17 cellular contexts compared by ENCODE assay signal in genomic region chr11:57214087-57214395, GRCh38. TPM values are rescaled to one million over a fixed set of nuclear protein-coding genes. Genes with fewer than 3 reads are reported as not detected.
DNase-seq lines count a peak whose midpoint lies in the region; ATAC-seq, FAIRE-seq and TF ChIP-seq lines count a peak whose summit lies in the region.
"Had no signal": no experiment of that assay in that cellular context is flagged by ENCODE, and none has a peak within 500 bp of the region (broad histone marks: within the 10 kb centered on the region; RNA-seq: fewer than 3 reads in every experiment).

No MANE protein-coding gene starts in this region.

- no peak for TF ChIP-seq RAD21 in H1 (IDR thresholded peaks at IDR 0.05 in 1 of 2, conservative IDR thresholded peaks at IDR 0.05 in 1 of 2; ENCODE audit: low read depth in 2 of 2, low read length in 2 of 2)

- intact Hi-C loops in Right ventricle myocardium superior (cut with DNase I) (no loop called here), cardiac septum (cut with DNase I) (no loop called here)

- no peaks in the 10 kb centered on the region for H3K9me3 ChIP-seq in H1 (ENCODE audit: insufficient read depth in 2 of 2, low read depth in 1 of 2, low read length in 1 of 2)
- H3K9me3 ChIP-seq in lung (ENCODE audit: control insufficient read depth in 2 of 2, insufficient read depth in 1 of 2, low read length in 1 of 2), result peaks cover 0 to 2% of the 10 kb centered on the region in 2 donors

- H3K4me3 ChIP-seq in H1 (ENCODE audit: extremely low read depth in 1 of 4, insufficient read depth in 2 of 4, low read depth in 3 of 4, low read length in 4 of 4) (no peak overlapping the region), lung (no peak overlapping the region)

- H3K36me3 Mint-ChIP-seq in type B pancreatic cell, result no peaks in the 10 kb centered on the region
- H3K36me3 Mint-ChIP-seq: activated naive CD4-positive, alpha-beta T cell treated with anti-CD3 and anti-CD28 coated beads, Interleukin-2, amount 50 U/mL, for 72 hours; memory B cell had no signal

- H3K18ac ChIP-seq in H1 (ENCODE audit: extremely low read depth, low read length), result peak overlapping the region; percentile 2

- CTCF ChIA-PET in H1 (lab: Charles Lee; ENCODE audit: partially characterized antibody), result interaction anchor here (3.1 to 6.4 kb wide), 2 partner anchors 11 to 35 kb away, joined by 16 to 37 read pairs; no protein-coding TSS in a partner anchor

- no peaks in the 10 kb centered on the region for H4K20me1 ChIP-seq in H1 (replicated peaks in 1 of 2; ENCODE audit: control insufficient read depth in 1 of 2, insufficient read depth in 2 of 2, low read length in 2 of 2)

- H2BK120ac ChIP-seq in H1 (replicated peaks; ENCODE audit: low read depth, low read length), result no peak overlapping the region

- peak overlapping the region; percentile 60 to 90; a peak in 3 of 4 replicates for H3K4me2 ChIP-seq in H1 (ENCODE audit: insufficient read depth in 1 of 2, low read depth in 2 of 2, low read length in 2 of 2)

- H2BK12ac ChIP-seq in H1 (ENCODE audit: low read depth, low read length), result peak overlapping the region; percentile 98

- H3K4me1 ChIP-seq in H1 (replicated peaks in 1 of 4; ENCODE audit: control insufficient read depth in 3 of 4, insufficient read depth in 4 of 4, low read length in 3 of 4) (peaks cover 4 to 14% (median 11%) of the 10 kb centered on the region in 4 experiments; a peak in 6 of 7 replicates), lung (ENCODE audit: control insufficient read depth in 2 of 2, insufficient read depth in 2 of 2, low read length in 2 of 2) (peaks cover 0 to 16% of the 10 kb centered on the region in 2 donors)

- H2AFZ ChIP-seq in H1 (ENCODE audit: low read length), result no peak overlapping the region

- no peak overlapping the region for H3K56ac ChIP-seq in H1 (replicated peaks; ENCODE audit: insufficient read length, low read depth, low read length)

- H3K9me3 Mint-ChIP-seq in type B pancreatic cell, result peaks cover 5% of the 10 kb centered on the region
- H3K9me3 Mint-ChIP-seq: activated B cell treated with CpG ODN at 0.5 μM for 24 hours; activated naive CD4-positive, alpha-beta T cell treated with anti-CD3 and anti-CD28 coated beads, Interleukin-2, amount 50 U/mL, for 72 hours; central memory CD8-positive, alpha-beta T cell; memory B cell had no signal

- peaks cover 8% of the 10 kb centered on the region; the same call in 1 of the 2 replicates for H3K23me2 ChIP-seq in H1 (ENCODE audit: low read depth, low read length)

- no peak overlapping the region for H3K4me3 Mint-ChIP-seq in type B pancreatic cell
- H3K4me3 Mint-ChIP-seq: activated B cell treated with CpG ODN at 0.5 μM for 24 hours; central memory CD8-positive, alpha-beta T cell; memory B cell had no signal

- H2BK15ac ChIP-seq in H1 (ENCODE audit: low read length), result peak overlapping the region; percentile 99; the same call in 1 of the 2 replicates

- peak overlapping the region; percentile 97 for H2AK5ac ChIP-seq in H1 (ENCODE audit: low read depth, low read length)

- ATAC-seq in Right ventricle myocardium superior (ENCODE audit: poor library complexity), result peak; percentile 24
- ATAC-seq in lung (ENCODE audit: insufficient read depth, low FRiP score), result no peak
- no peak for ATAC-seq in GM21367 (IDR thresholded peaks at IDR 0.05; ENCODE audit: unreplicated experiment)
- ATAC-seq: activated naive CD4-positive, alpha-beta T cell treated with anti-CD3 and anti-CD28 coated beads, Interleukin-2, amount 50 U/mL, for 72 hours; HCT116 had no signal

- POLR2A ChIA-PET in H1 (lab: Charles Lee; ENCODE audit: partially characterized antibody), result interaction anchor here (1.5 kb wide), 1 partner anchor 33 kb away, joined by 5 read pairs; the partner anchor contains the start of gene LRRC55

- H4K8ac ChIP-seq in H1 (ENCODE audit: extremely low read depth, insufficient read depth, low read length), result no peak overlapping the region

- H2BK5ac ChIP-seq in H1 (ENCODE audit: low read depth, low read length), result peak overlapping the region; percentile 88; the same call in 1 of the 2 replicates

- H2BK20ac ChIP-seq in H1 (ENCODE audit: low read length), result peak overlapping the region; percentile 97

- H3K27ac Mint-ChIP-seq in type B pancreatic cell, result no peak overlapping the region
- H3K27ac Mint-ChIP-seq: activated B cell treated with CpG ODN at 0.5 μM for 24 hours; activated naive CD4-positive, alpha-beta T cell treated with anti-CD3 and anti-CD28 coated beads, Interleukin-2, amount 50 U/mL, for 72 hours; memory B cell had no signal

- DNase-seq in Right ventricle myocardium superior (no peak), cardiac septum (ENCODE audit: low spot score) (no peak), H1 (ENCODE audit: low read depth in 1 of 2, low spot score in 2 of 2) (no peak), lung (ENCODE audit: low spot score) (no peak), type B pancreatic cell (ENCODE audit: extremely low spot score, unreplicated experiment) (no peak), SIG-M5 (lab: John Stamatoyannopoulos, UW) (no peak), Kasumi-1 (lab: John Stamatoyannopoulos, UW) (no peak)
- DNase-seq: activated B cell treated with CpG ODN at 0.5 μM for 24 hours, occipital lobe had no signal

- 92% methylated on average over 1 of the region's 1 CpG; no CpG with 5 or more reads in 1 of the 2 experiments for WGBS in H1 (ENCODE audit: extremely low coverage in 1 of 2, insufficient coverage in 1 of 2, insufficient read length in 1 of 2, insufficient replicate concordance in 2 of 2, low coverage in 1 of 2, low lambda C conversion rate in 2 of 2, missing lambda C conversion rate in 1 of 2), 2 experiments
- 58 to 67% methylated on average over 1 of the region's 1 CpG for WGBS in lung, 2 donors

- H3K79me2 ChIP-seq in H1 (ENCODE audit: control insufficient read depth in 1 of 2, insufficient read depth in 2 of 2, low read length in 2 of 2), result no peaks in the 10 kb centered on the region

- H3K14ac ChIP-seq in H1 (ENCODE audit: insufficient read length), result no peak overlapping the region

- no peak overlapping the region for H3K23ac ChIP-seq in H1 (ENCODE audit: insufficient read length)

- H3K36me3 ChIP-seq in H1 (ENCODE audit: control insufficient read depth in 2 of 4, insufficient read depth in 4 of 4, low read length in 3 of 4) (no peaks in the 10 kb centered on the region), lung (ENCODE audit: control insufficient read depth in 2 of 2, insufficient read depth in 2 of 2, low read length in 2 of 2) (no peaks in the 10 kb centered on the region)

- H3K27me3 ChIP-seq in H1 (replicated peaks in 1 of 4; ENCODE audit: control insufficient read depth in 3 of 4, extremely low read depth in 1 of 4, insufficient read depth in 3 of 4, low read length in 3 of 4) (no peaks in the 10 kb centered on the region), lung (ENCODE audit: control insufficient read depth, insufficient read depth) (no peaks in the 10 kb centered on the region)

- peaks cover 11% of the 10 kb centered on the region for H3K4me1 Mint-ChIP-seq in type B pancreatic cell (ENCODE audit: unreplicated experiment)
- H3K4me1 Mint-ChIP-seq: activated B cell treated with CpG ODN at 0.5 μM for 24 hours; central memory CD8-positive, alpha-beta T cell; memory B cell had no signal

- no peak overlapping the region for H4K5ac ChIP-seq in H1 (ENCODE audit: insufficient read length, low read depth, low read length)

- no peak overlapping the region for H3K9ac ChIP-seq in H1 (replicated peaks in 1 of 4; ENCODE audit: extremely low read depth in 1 of 4, low read depth in 3 of 4, low read length in 3 of 4)

- TF ChIP-seq POLR2A in H1 (IDR thresholded peaks at IDR 0.05; ENCODE audit: control extremely low read depth in 1 of 2, low read depth in 2 of 2, low read length in 2 of 2), result no peak

- H3K27me3 Mint-ChIP-seq in type B pancreatic cell, result no peaks in the 10 kb centered on the region
- H3K27me3 Mint-ChIP-seq: memory B cell had no signal

- no peak for TF ChIP-seq EP300 in H1 (IDR thresholded peaks at IDR 0.05; ENCODE audit: borderline replicate concordance in 1 of 2, low read depth in 2 of 2, low read length in 2 of 2)

- H3K4ac ChIP-seq in H1 (replicated peaks; ENCODE audit: insufficient read length, low read depth, low read length), result no peak overlapping the region

- no peak for TF ChIP-seq CTCF in H1 (IDR thresholded peaks at IDR 0.05; ENCODE audit: control extremely low read depth in 1 of 3, insufficient read depth in 1 of 3, low read depth in 1 of 3, low read length in 3 of 3)
- no peak for TF ChIP-seq CTCF in lung (IDR thresholded peaks at IDR 0.05; ENCODE audit: control extremely low read depth, extremely low read depth)
- TF ChIP-seq CTCF in type B pancreatic cell (conservative IDR thresholded peaks at IDR 0.05), result no peak

- no peaks in the 10 kb centered on the region for H3K79me1 ChIP-seq in H1 (ENCODE audit: low read depth, low read length)

- H4K91ac ChIP-seq in H1 (replicated peaks; ENCODE audit: insufficient read length, low read length), result peak overlapping the region; percentile 76

- no peak for FAIRE-seq in H1 (lab: Jason Lieb, UNC)
- FAIRE-seq: D721Med had no signal

- no peak overlapping the region for H3K27ac ChIP-seq in H1 (ENCODE audit: low read depth, low read length)
- peak overlapping the region; percentile 35 to 46 for H3K27ac ChIP-seq in lung (ENCODE audit: low read depth in 1 of 2, low read length in 1 of 2)
- H3K27ac ChIP-seq: HL-60 had no signal

RNA-seq across cellular contexts. Expression of gene APLNR, which starts 23.0 kb away (rescaled TPM):
- total RNA-seq in Right ventricle myocardium superior (15.4 TPM), cardiac septum (16.6 TPM), lung (10 to 100 TPM in 1 of 2 donors, 1 to 10 TPM in 1; 8.6 to 93.8 TPM), type B pancreatic cell (ENCODE audit: low replicate concordance) (0.36 and 2.0 TPM in 2 replicates)
- total RNA-seq in H1 (2021; fragmentation: NEBNext Ultra II Directional; extraction: Animal tissue kit (Norgen Biotek cat#: 25700)), result 0.13 TPM in 1 of 2 replicates, not detected in the other
- polyA plus RNA-seq in H1 (2011; rRNA removed) (0.66 and 0.80 TPM in 2 replicates), lung (1 to 10 TPM in 1 of 2 donors, under 1 TPM in 1; 0.39 to 1.3 TPM)
- 0.25 TPM for polyA plus RNA-seq in H1 (2011; cell fraction: cytosol; rRNA removed)
- polyA plus RNA-seq in H1 (2011; cell fraction: nucleus; rRNA removed), result 0.29 TPM
- polyA plus RNA-seq in H1 (2012, experiment 1 of 2), result 0.50 to 2.0 TPM (median 1.0 TPM) in 4 replicates
- 2.3 TPM for polyA plus RNA-seq in H1 (2012, experiment 2 of 2)
- polyA plus RNA-seq in H1 (2013, experiment 1 of 2), result 0.26 TPM
- 0.29 TPM for polyA plus RNA-seq in H1 (2013, experiment 2 of 2)
- polyA minus RNA-seq in H1 (2011; rRNA and poly(A)+ RNA removed), result 0.50 and 1.1 TPM in 2 replicates
- 0.37 TPM for polyA minus RNA-seq in H1 (2011; cell fraction: cytosol; rRNA and poly(A)+ RNA removed)
- not detected for polyA minus RNA-seq in H1 (2011; cell fraction: nucleus; rRNA and poly(A)+ RNA removed)
- total RNA-seq: activated B cell treated with CpG ODN at 0.5 μM for 24 hours; activated naive CD4-positive, alpha-beta T cell treated with anti-CD3 and anti-CD28 coated beads, Interleukin-2, amount 50 U/mL, for 72 hours; epithelial cell of proximal tubule had no signal

RNA-seq across cellular contexts. Expression of gene LRRC55, which starts 32.3 kb away (rescaled TPM):
- total RNA-seq in Right ventricle myocardium superior (0.13 TPM), cardiac septum (0.13 TPM), lung (1 to 10 TPM in 1 of 2 donors, under 1 TPM in 1; 0.09 to 2.9 TPM), type B pancreatic cell (ENCODE audit: low replicate concordance) (0.48 and 2.9 TPM in 2 replicates)
- total RNA-seq in H1 (2021; fragmentation: NEBNext Ultra II Directional; extraction: Animal tissue kit (Norgen Biotek cat#: 25700)), result 1.1 and 1.4 TPM in 2 replicates
- polyA plus RNA-seq in H1 (2011; rRNA removed) (0.62 and 0.64 TPM in 2 replicates), lung (under 1 TPM; 0.02 to 0.09 TPM)
- 0.56 TPM for polyA plus RNA-seq in H1 (2011; cell fraction: cytosol; rRNA removed)
- polyA plus RNA-seq in H1 (2011; cell fraction: nucleus; rRNA removed), result 0.81 TPM
- 0.89 to 1.2 TPM (median 0.97 TPM) in 4 replicates for polyA plus RNA-seq in H1 (2012, experiment 1 of 2)
- polyA plus RNA-seq in H1 (2012, experiment 2 of 2), result 0.49 TPM
- 0.53 TPM for polyA plus RNA-seq in H1 (2013, experiment 1 of 2)
- 0.50 TPM for polyA plus RNA-seq in H1 (2013, experiment 2 of 2)
- polyA minus RNA-seq in H1 (2011; rRNA and poly(A)+ RNA removed), result 0.68 and 0.79 TPM in 2 replicates
- polyA minus RNA-seq in H1 (2011; cell fraction: cytosol; rRNA and poly(A)+ RNA removed), result 0.81 TPM
- polyA minus RNA-seq in H1 (2011; cell fraction: nucleus; rRNA and poly(A)+ RNA removed), result 1.2 TPM
- total RNA-seq: activated B cell treated with CpG ODN at 0.5 μM for 24 hours; activated naive CD4-positive, alpha-beta T cell treated with anti-CD3 and anti-CD28 coated beads, Interleukin-2, amount 50 U/mL, for 72 hours; epithelial cell of proximal tubule had no signal
